12 cellular contexts compared by ENCODE assay signal in the genomic region with DNA sequence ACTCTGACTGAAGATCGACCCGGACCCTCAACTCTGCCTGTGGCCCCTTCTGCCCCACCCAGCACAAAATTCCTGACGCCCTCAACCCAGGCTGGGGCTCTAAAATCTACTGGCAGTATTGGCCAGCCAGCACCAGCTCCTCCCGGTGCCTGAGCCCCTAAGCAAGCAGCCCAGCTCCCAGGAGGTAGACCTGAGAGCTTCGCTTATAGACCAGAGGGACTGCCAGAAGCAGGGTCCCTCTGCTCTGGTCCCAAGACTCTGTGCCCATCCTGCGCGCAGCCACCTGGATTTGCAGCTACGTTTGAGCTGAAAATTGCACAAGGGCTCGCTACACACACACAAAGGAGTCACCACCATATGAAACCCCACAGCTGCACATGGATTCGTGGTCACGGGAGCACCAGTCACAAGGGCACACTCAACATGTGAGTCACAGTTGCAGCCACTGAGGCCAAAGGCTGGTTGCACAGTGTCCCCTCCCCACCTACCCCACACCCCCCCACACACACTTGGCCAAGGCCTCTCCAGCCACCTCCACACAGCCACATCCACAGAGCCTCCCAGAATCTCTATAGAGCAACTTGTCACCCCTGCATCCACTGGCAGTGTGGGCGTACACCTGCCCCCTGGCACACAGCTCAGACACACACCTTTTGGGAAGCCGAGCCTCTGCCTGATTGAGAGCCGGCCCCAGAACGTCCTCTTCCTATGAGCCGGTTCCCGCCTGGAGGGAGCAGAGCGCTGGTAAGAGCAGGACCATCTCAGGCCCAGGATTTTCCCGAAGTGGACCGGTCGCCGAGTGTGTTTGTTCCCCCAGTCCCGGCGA. TPM values are rescaled to one million over a fixed set of nuclear protein-coding genes. Genes with fewer than 3 reads are reported as not detected.
DNase-seq lines count a peak whose midpoint lies in the region; ATAC-seq, FAIRE-seq and TF ChIP-seq lines count a peak whose summit lies in the region.
"Had no signal": no experiment of that assay in that cellular context is flagged by ENCODE, and none has a peak within 500 bp of the region (broad histone marks: within the 10 kb centered on the region; RNA-seq: fewer than 3 reads in every experiment).

No MANE protein-coding gene starts in this region.

- DNase-seq in Caco-2 (no peak), K562 (ENCODE audit: extremely low read depth in 1 of 4, low spot score in 3 of 4) (no peak), mesothelial cell of epicardium (ENCODE audit: low spot score in 2 of 2, unreplicated experiment in 2 of 2) (no peak), NOMO-1 (lab: John Stamatoyannopoulos, UW; ENCODE audit: unreplicated experiment in 2 of 2) (no peak), endothelial cell (ENCODE audit: low spot score) (no peak), Karpas-422 (no peak)
- DNase-seq in effector CD8-positive, alpha-beta T cell (lab: John Stamatoyannopoulos, UW) = no peak
- DNase-seq: GOT3 had no signal

- no peaks in the 10 kb centered on the region for H3K79me2 ChIP-seq in K562 (ENCODE audit: control insufficient read depth, insufficient read depth, low read length)
- no peaks in the 10 kb centered on the region for H3K79me2 ChIP-seq in Karpas-422 (ENCODE audit: low read length)

- H3K36me3 ChIP-seq in Caco-2 (ENCODE audit: control insufficient read depth, insufficient read depth, low read length) = no peaks in the 10 kb centered on the region
- H3K36me3 ChIP-seq in K562 (ENCODE audit: control insufficient read depth, insufficient read depth, low read length) = no peaks in the 10 kb centered on the region
- H3K36me3 ChIP-seq in Karpas-422 (ENCODE audit: insufficient read depth, low read length) = no peaks in the 10 kb centered on the region
- H3K36me3 ChIP-seq: Peyer's patch had no signal

- H3K27me3 ChIP-seq in Caco-2 (replicated peaks; ENCODE audit: control insufficient read depth, insufficient read depth, low read length) (peaks cover 2% of the 10 kb centered on the region), K562 (ENCODE audit: control insufficient read depth in 2 of 2, insufficient read depth in 2 of 2, low read length in 2 of 2) (no peaks in the 10 kb centered on the region), Karpas-422 (ENCODE audit: low read length) (no peaks in the 10 kb centered on the region)

- H3K4me1 ChIP-seq in Caco-2 (peaks cover 6% of the 10 kb centered on the region; the same call in 1 of the 2 replicates), K562 (replicated peaks in 1 of 2; ENCODE audit: control insufficient read depth in 2 of 2, insufficient read depth in 2 of 2, low read length in 2 of 2) (peaks cover 10 to 72% of the 10 kb centered on the region in 2 experiments), Karpas-422 (ENCODE audit: low read length) (no peaks in the 10 kb centered on the region)

- H3K4me3 Mint-ChIP-seq in Caco-2 (ENCODE audit: unreplicated experiment) (peak overlapping the region; percentile 78), IgD-negative memory B cell (peak overlapping the region; percentile 78 to 95 (median 90)), mesothelial cell of epicardium (peak overlapping the region; percentile 24), endothelial cell (ENCODE audit: unreplicated experiment) (no peak overlapping the region)

- H4K20me1 ChIP-seq in K562 (replicated peaks; ENCODE audit: control insufficient read depth, insufficient read depth, low read length) (no peaks in the 10 kb centered on the region), Karpas-422 (ENCODE audit: insufficient read depth, low read depth, low read length) (no peaks in the 10 kb centered on the region)

- H3K4me2 ChIP-seq in K562 (ENCODE audit: insufficient read depth, low read length) = peak overlapping the region; percentile 80; the same call in 1 of the 2 replicates
- H3K4me2 ChIP-seq in Karpas-422 (ENCODE audit: low read depth, low read length, poor library complexity, severe bottlenecking) = no peak overlapping the region

- no peaks in the 10 kb centered on the region for H3K9me1 ChIP-seq in K562 (ENCODE audit: control insufficient read depth, insufficient read depth, low read length)

- FAIRE-seq in K562 (lab: Jason Lieb, UNC) = no peak

- no peak for TF ChIP-seq POLR2A in K562 (conservative IDR thresholded peaks at IDR 0.05)

- peak overlapping the region; percentile 42 for H3K27ac Mint-ChIP-seq in Caco-2 (ENCODE audit: unreplicated experiment)
- H3K27ac Mint-ChIP-seq in IgD-negative memory B cell = peak overlapping the region in 1 of 3 donors; percentile 84
- no peak overlapping the region for H3K27ac Mint-ChIP-seq in mesothelial cell of epicardium
- H3K27ac Mint-ChIP-seq in endothelial cell (ENCODE audit: unreplicated experiment) = no peak overlapping the region

- H3K36me3 Mint-ChIP-seq in Caco-2 (ENCODE audit: insufficient read depth, unreplicated experiment) = peaks cover 4% of the 10 kb centered on the region
- no peaks in the 10 kb centered on the region for H3K36me3 Mint-ChIP-seq in IgD-negative memory B cell
- H3K36me3 Mint-ChIP-seq in mesothelial cell of epicardium = no peaks in the 10 kb centered on the region
- no peaks in the 10 kb centered on the region for H3K36me3 Mint-ChIP-seq in endothelial cell (ENCODE audit: low read depth, unreplicated experiment)

- H3K9me3 ChIP-seq in Caco-2 (no peaks in the 10 kb centered on the region), K562 (replicated peaks; ENCODE audit: control insufficient read depth, insufficient read depth, low read depth, low read length) (no peaks in the 10 kb centered on the region), Karpas-422 (ENCODE audit: low read length) (no peaks in the 10 kb centered on the region)
- H3K9me3 ChIP-seq: Peyer's patch had no signal

- no peaks in the 10 kb centered on the region for H3K9me3 Mint-ChIP-seq in Caco-2 (ENCODE audit: unreplicated experiment)
- H3K9me3 Mint-ChIP-seq in IgD-negative memory B cell = peaks cover 0 to 2% (median 0%) of the 10 kb centered on the region in 3 donors
- no peaks in the 10 kb centered on the region for H3K9me3 Mint-ChIP-seq in mesothelial cell of epicardium
- H3K9me3 Mint-ChIP-seq in endothelial cell (ENCODE audit: unreplicated experiment) = no peaks in the 10 kb centered on the region

- BruUV-seq in Caco-2 (replicated peaks; lab: Mats Ljungman, UMichigan) (no TSS peak), K562 (replicated peaks; lab: Mats Ljungman, UMichigan) (no TSS peak)

- H3K27me3 Mint-ChIP-seq in Caco-2 (ENCODE audit: insufficient read depth, unreplicated experiment) (peaks cover 18% of the 10 kb centered on the region), IgD-negative memory B cell (peaks cover 69% of the 10 kb centered on the region), mesothelial cell of epicardium (ENCODE audit: low read depth) (peaks cover 98% of the 10 kb centered on the region), endothelial cell (ENCODE audit: unreplicated experiment) (peaks cover 49% of the 10 kb centered on the region)

- no peak for TF ChIP-seq RAD21 in K562 (CRISPR knock-in tag; conservative IDR thresholded peaks at IDR 0.05 in 1 of 2, IDR thresholded peaks at IDR 0.05 in 1 of 2)

- POLR2A ChIA-PET in Caco-2 (lab: Charles Lee) (no interaction called here), K562 (lab: Yijun Ruan, JAX) (interaction anchor here (0.6 to 1.6 kb wide), 7 partner anchors 10 to 48 kb away, joined by 3 to 5 read pairs (median 3); no protein-coding TSS in a partner anchor)

- no peak for ATAC-seq in K562

- no peak for TF ChIP-seq CTCF in Caco-2 (IDR thresholded peaks at IDR 0.05; ENCODE audit: insufficient read depth in 1 of 2, low read depth in 1 of 2, low read length in 1 of 2, severe bottlenecking in 1 of 2, unreplicated experiment in 1 of 2)
- TF ChIP-seq CTCF in K562 (IDR thresholded peaks at IDR 0.05 in 2 of 3, conservative IDR thresholded peaks at IDR 0.05 in 1 of 3; ENCODE audit: insufficient read depth in 2 of 3, low read depth in 1 of 3, low read length in 3 of 3) = no peak
- TF ChIP-seq CTCF in mesothelial cell of epicardium (IDR thresholded peaks at IDR 0.05; ENCODE audit: unreplicated experiment) = no peak
- no peak for TF ChIP-seq CTCF in endothelial cell (IDR thresholded peaks at IDR 0.05; ENCODE audit: unreplicated experiment)

- H3K4me3 ChIP-seq in Caco-2 (ENCODE audit: low read depth, low read length) (no peak overlapping the region; the same call in 1 of the 2 replicates), K562 (no peak overlapping the region), Karpas-422 (ENCODE audit: low read length) (no peak overlapping the region)

- TF ChIP-seq EP300 in K562 (IDR thresholded peaks at IDR 0.05; ENCODE audit: low read length) = no peak

- CTCF ChIA-PET in Caco-2 (lab: Charles Lee) (interaction anchor here (1.3 kb wide), 1 partner anchor 19 kb away, joined by 4 read pairs; no protein-coding TSS in a partner anchor), K562 (lab: Yijun Ruan, JAX; ENCODE audit: low intra/inter-chr PET ratio) (interaction anchor here (1.9 kb wide), 1 partner anchor 40 kb away, joined by 13 read pairs; no protein-coding TSS in a partner anchor)

- intact Hi-C loops in Caco-2 (cut with micrococcal nuclease; ENCODE audit: unreplicated experiment) = no loop called here
- intact Hi-C loops in K562 (cut with micrococcal nuclease) = loop anchor here (1.0 kb wide), 1 partner anchor 34 kb away; no protein-coding TSS in a partner anchor

- in situ Hi-C loops in K562 (cut with MboI) = no loop called here

- WGBS in K562 (ENCODE audit: insufficient coverage, low coverage, missing lambda C conversion rate) = 73% methylated on average over 22 of the region's 24 CpGs

- H3K9ac ChIP-seq in K562 (ENCODE audit: insufficient read depth in 1 of 2, low read depth in 2 of 2, low read length in 2 of 2) = peak overlapping the region in 1 of 2 experiments; percentile 85; a peak in 2 of 4 replicates
- no peak overlapping the region for H3K9ac ChIP-seq in Karpas-422 (ENCODE audit: low read length)
- H3K9ac ChIP-seq: KMS-11 had no signal

- H3K27ac ChIP-seq in K562 (ENCODE audit: extremely low read depth, low read depth, low read length) (no peak overlapping the region), Karpas-422 (ENCODE audit: low read length) (no peak overlapping the region)
- H3K27ac ChIP-seq: KMS-11, Peyer's patch had no signal

- no peaks in the 10 kb centered on the region for H3K9me2 ChIP-seq in Karpas-422 (replicated peaks; ENCODE audit: insufficient read depth, low read length)

- H3K4me1 Mint-ChIP-seq in Caco-2 (ENCODE audit: low read depth, unreplicated experiment) = peaks cover 8% of the 10 kb centered on the region
- peaks cover 8 to 14% (median 10%) of the 10 kb centered on the region in 3 donors for H3K4me1 Mint-ChIP-seq in IgD-negative memory B cell
- H3K4me1 Mint-ChIP-seq in mesothelial cell of epicardium = peaks cover 17% of the 10 kb centered on the region
- peaks cover 19% of the 10 kb centered on the region for H3K4me1 Mint-ChIP-seq in endothelial cell (ENCODE audit: unreplicated experiment)

- H2AFZ ChIP-seq in K562 (ENCODE audit: low read depth, low read length) (peak overlapping the region; percentile 85; the same call in 1 of the 2 replicates), Karpas-422 (ENCODE audit: low read length) (no peak overlapping the region)

RNA-seq across cellular contexts. Expression of a gene that starts 1.1 kb away (rescaled TPM):
- total RNA-seq in Caco-2 (2022) (0.16 TPM in 1 of 2 replicates, not detected in the other), K562 (2014; rRNA removed) (0.86 and 1.2 TPM in 2 replicates), K562 (2014; rRNA removed; fragmentation: Illumina TruSeq; extraction: Trizol) (0.55 and 0.64 TPM in 2 replicates), K562 (2015; rRNA removed; fragmentation: Illumina TruSeq; extraction: Trizol) (0.79 and 1.0 TPM in 2 replicates), K562 (2021) (2.5 and 3.8 TPM in 2 replicates), mesothelial cell of epicardium (not detected in 3 replicates), endothelial cell (ENCODE audit: unreplicated experiment) (not detected)
- polyA plus RNA-seq in IgD-negative memory B cell (not detected), K562 (2011; rRNA removed) (4.3 and 10.7 TPM in 2 replicates), K562 (2014; fragmentation: Illumina TruSeq; extraction: Trizol) (1.6 and 2.4 TPM in 2 replicates), K562 (2014; fragmentation: Nextera tagmentation; extraction: Ambion mirVana) (under 1 TPM; 0.25 to 0.37 TPM), K562 (2014; rRNA removed) (2.3 and 3.4 TPM in 2 replicates)
- total RNA-seq in K562 (2011; cell fraction: chromatin; rRNA removed; ENCODE audit: low replicate concordance) = 5.4 and 9.4 TPM in 2 replicates
- total RNA-seq in K562 (2011; cell fraction: nucleolus; rRNA removed) = 7.1 and 8.2 TPM in 2 replicates
- total RNA-seq in K562 (2011; cell fraction: nucleoplasm; rRNA removed) = 7.4 and 7.9 TPM in 2 replicates
- polyA plus RNA-seq in K562 (2011; cell fraction: cytosol; rRNA removed) = 5.9 and 9.6 TPM in 2 replicates
- 16.2 and 16.5 TPM in 2 replicates for polyA plus RNA-seq in K562 (2011; cell fraction: nucleus; rRNA removed)
- polyA plus RNA-seq in K562 (2012) = 2.5 and 4.8 TPM in 2 replicates
- 2.5 and 3.5 TPM in 2 replicates for polyA minus RNA-seq in K562 (2011; rRNA and poly(A)+ RNA removed)
- 1.7 and 6.7 TPM in 2 replicates for polyA minus RNA-seq in K562 (2011; cell fraction: cytosol; rRNA and poly(A)+ RNA removed)
- polyA minus RNA-seq in K562 (2011; cell fraction: nucleus; rRNA and poly(A)+ RNA removed) = 1.9 and 3.8 TPM in 2 replicates
- not detected in 2 replicates for total RNA-seq in Karpas-422 (2014; rRNA removed; shearing (Covaris generic); ENCODE audit: low replicate concordance)
- total RNA-seq: myocyte, Peyer's patch had no signal
